ENCODE assay signal across 1 cellular context in genomic region chr5:80246995-80247729, GRCh38.
TF ChIP-seq lines count a peak whose summit lies in the region.

No MANE protein-coding gene starts in this region.

TF ChIP-seq in HepG2, 621 proteins besides CTCF, POLR2A, EP300 and RAD21 (continued from another document and continues in another):
- TF ChIP-seq ATF3 (CRISPR knock-in tag; IDR thresholded peaks at IDR 0.05) (0 out of 2 replicates have a peak, but pooled peaks have one; percentile 19), STAT6 (CRISPR knock-in tag; IDR thresholded peaks at IDR 0.05; ENCODE audit: borderline replicate concordance) (no peak), ZNF713 (CRISPR knock-in tag; IDR thresholded peaks at IDR 0.05) (no peak), SOX5 (CRISPR knock-in tag; IDR thresholded peaks at IDR 0.05; ENCODE audit: borderline replicate concordance) (no peak), NR3C1 (CRISPR knock-in tag; IDR thresholded peaks at IDR 0.05) (no peak), DDIT3 (CRISPR knock-in tag; IDR thresholded peaks at IDR 0.05) (no peak), SAP130 (CRISPR knock-in tag; IDR thresholded peaks at IDR 0.05; ENCODE audit: low read depth) (peak; percentile 59), JUNB (CRISPR knock-in tag; IDR thresholded peaks at IDR 0.05; ENCODE audit: borderline replicate concordance) (peak; percentile 46; the same call in 1 of the 2 replicates), MAZ (IDR thresholded peaks at IDR 0.05; ENCODE audit: borderline replicate concordance, low read depth, low read length) (no peak), MAZ (CRISPR knock-in tag; IDR thresholded peaks at IDR 0.05; ENCODE audit: low read depth) (no peak), KIAA2018 (CRISPR knock-in tag; IDR thresholded peaks at IDR 0.05; ENCODE audit: borderline replicate concordance) (no peak), ARID3A (IDR thresholded peaks at IDR 0.05; ENCODE audit: low read depth, low read length) (peak; percentile 44; the same call in 1 of the 2 replicates), SOX6 (IDR thresholded peaks at IDR 0.05) (no peak), SOX6 (CRISPR knock-in tag; IDR thresholded peaks at IDR 0.05) (0 out of 2 replicates have a peak, but pooled peaks have one; percentile 16), ZNF644 (CRISPR knock-in tag; IDR thresholded peaks at IDR 0.05; ENCODE audit: low read depth) (no peak), SRY (CRISPR knock-in tag; IDR thresholded peaks at IDR 0.05) (no peak), CSRNP1 (CRISPR knock-in tag; IDR thresholded peaks at IDR 0.05) (no peak), ZNF879 (CRISPR knock-in tag; IDR thresholded peaks at IDR 0.05) (no peak), POLR2G (IDR thresholded peaks at IDR 0.05; ENCODE audit: low read depth, low read length) (peak; percentile 46; the same call in 1 of the 2 replicates), FOSL1 (CRISPR knock-in tag; IDR thresholded peaks at IDR 0.05; ENCODE audit: borderline replicate concordance) (peak; percentile 17; the same call in 1 of the 2 replicates), MYPOP (CRISPR knock-in tag; IDR thresholded peaks at IDR 0.05) (no peak), ZBTB39 (CRISPR knock-in tag; IDR thresholded peaks at IDR 0.05) (no peak), TRIM22 (IDR thresholded peaks at IDR 0.05) (no peak), BATF2 (CRISPR knock-in tag; IDR thresholded peaks at IDR 0.05) (no peak), DRAP1 (CRISPR knock-in tag; IDR thresholded peaks at IDR 0.05) (peak; percentile 54; the same call in 1 of the 2 replicates), NRL (CRISPR knock-in tag; IDR thresholded peaks at IDR 0.05; ENCODE audit: borderline replicate concordance) (no peak), ZNF205 (CRISPR knock-in tag; IDR thresholded peaks at IDR 0.05) (0 out of 2 replicates have a peak, but pooled peaks have one; percentile 13), ZNF317 (CRISPR knock-in tag; IDR thresholded peaks at IDR 0.05) (0 out of 2 replicates have a peak, but pooled peaks have one; percentile 27), ZNF33A (CRISPR knock-in tag; IDR thresholded peaks at IDR 0.05; ENCODE audit: borderline replicate concordance) (no peak)
